ENCODE assay signal across 1 cellular context in the genomic region with DNA sequence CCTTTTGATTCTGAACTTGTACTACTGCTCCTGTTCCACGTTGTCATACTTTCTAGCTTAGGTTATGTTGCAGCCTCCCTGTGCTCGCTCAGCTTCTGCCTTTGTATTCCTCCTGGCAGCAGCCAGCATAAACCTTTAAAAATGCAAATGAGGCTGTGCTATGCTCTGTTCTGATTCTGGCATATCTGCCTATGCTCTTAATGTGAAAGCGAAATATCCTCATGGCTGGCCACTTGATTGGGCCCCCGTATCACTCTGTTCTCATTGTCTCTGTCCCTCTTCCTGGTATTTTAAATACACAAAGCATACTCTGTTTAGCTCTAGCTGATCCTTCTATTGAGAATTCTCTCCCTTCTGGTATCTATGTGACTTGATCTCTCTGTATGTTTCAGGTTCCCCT.
TF ChIP-seq lines count a peak whose summit lies in the region.

No MANE protein-coding gene starts in this region.

TF ChIP-seq in SK-N-SH, 30 proteins besides CTCF, POLR2A, EP300 and RAD21:
- TF ChIP-seq TCF12 (IDR thresholded peaks at IDR 0.05) = no peak
- no peak for TF ChIP-seq NFIC (IDR thresholded peaks at IDR 0.05; ENCODE audit: borderline replicate concordance)
